13 cellular contexts compared by ENCODE assay signal in genomic region chr3:182959474-182960350, GRCh38. TPM values are rescaled to one million over a fixed set of nuclear protein-coding genes. Genes with fewer than 3 reads are reported as not detected.
DNase-seq lines count a peak whose midpoint lies in the region; ATAC-seq and TF ChIP-seq lines count a peak whose summit lies in the region.
"Had no signal": no experiment of that assay in that cellular context is flagged by ENCODE, and none has a peak within 500 bp of the region (broad histone marks: within the 10 kb centered on the region; RNA-seq: fewer than 3 reads in every experiment).

No MANE protein-coding gene starts in this region.

- no peaks in the 10 kb centered on the region for H3K27me3 Mint-ChIP-seq in natural killer cell (ENCODE audit: low read depth in 2 of 2)
- no peaks in the 10 kb centered on the region for H3K27me3 Mint-ChIP-seq in natural killer cell treated with Interleukin-12 subunit alpha and Interleukin-12 subunit beta and Interleukin-15 and Interleukin-18, amount 100 ng/mL, for 72 hours
- H3K27me3 Mint-ChIP-seq in type B pancreatic cell = no peaks in the 10 kb centered on the region

- in situ Hi-C loops in Panc1 (cut with HindIII; ENCODE audit: low pct_unique_long_range_greater_than_20kb, low sequenced_read_pairs) = no loop called here

- POLR2A ChIA-PET in Panc1 (lab: Charles Lee) = interaction anchor here (0.7 kb wide), 1 partner anchor 240 kb away, joined by 9 read pairs; no protein-coding TSS in a partner anchor

- CTCF ChIA-PET in Panc1 (lab: Charles Lee) = no interaction called here

- peaks cover 24 to 28% of the 10 kb centered on the region in 2 donors for H3K4me1 Mint-ChIP-seq in natural killer cell
- peaks cover 10 to 12% of the 10 kb centered on the region in 2 donors for H3K4me1 Mint-ChIP-seq in natural killer cell treated with Interleukin-12 subunit alpha and Interleukin-12 subunit beta and Interleukin-15 and Interleukin-18, amount 100 ng/mL, for 72 hours (ENCODE audit: low read depth in 2 of 2)
- peaks cover 17% of the 10 kb centered on the region for H3K4me1 Mint-ChIP-seq in type B pancreatic cell (ENCODE audit: unreplicated experiment)

- intact Hi-C loops in natural killer cell (cut with micrococcal nuclease) = loop anchor here (10.0 kb wide), 1 partner anchor 165 kb away; the partner anchor contains the start of gene ATP11B
- intact Hi-C loops in Panc1 (cut with micrococcal nuclease; ENCODE audit: unreplicated experiment) = no loop called here

- H3K9me3 Mint-ChIP-seq in natural killer cell (no peaks in the 10 kb centered on the region), type B pancreatic cell (no peaks in the 10 kb centered on the region)
- no peaks in the 10 kb centered on the region for H3K9me3 Mint-ChIP-seq in natural killer cell treated with Interleukin-12 subunit alpha and Interleukin-12 subunit beta and Interleukin-15 and Interleukin-18, amount 100 ng/mL, for 72 hours

- H3K9me3 ChIP-seq in Panc1 (ENCODE audit: control insufficient read depth, insufficient read depth, low read depth, low read length) = no peaks in the 10 kb centered on the region
- H3K9me3 ChIP-seq: adrenal gland, BLaER1, esophagus squamous epithelium had no signal

- no peak overlapping the region for H3K27ac ChIP-seq in Panc1 (ENCODE audit: low read length)
- H3K27ac ChIP-seq: adrenal gland, BLaER1, esophagus squamous epithelium had no signal

- ATAC-seq in natural killer cell (no peak), Panc1 (peak; percentile 58), HG02588 (IDR thresholded peaks at IDR 0.05; ENCODE audit: unreplicated experiment) (no peak)
- ATAC-seq in natural killer cell treated with Interleukin-12 subunit alpha and Interleukin-12 subunit beta and Interleukin-15 and Interleukin-18, amount 100 ng/mL, for 72 hours = no peak

- H3K36me3 Mint-ChIP-seq in natural killer cell (no peaks in the 10 kb centered on the region), type B pancreatic cell (peaks cover 29% of the 10 kb centered on the region)
- H3K36me3 Mint-ChIP-seq in natural killer cell treated with Interleukin-12 subunit alpha and Interleukin-12 subunit beta and Interleukin-15 and Interleukin-18, amount 100 ng/mL, for 72 hours = peaks cover 19% of the 10 kb centered on the region

- no peaks in the 10 kb centered on the region for H3K4me1 ChIP-seq in Panc1 (ENCODE audit: control insufficient read depth, insufficient read depth, low read length)
- H3K4me1 ChIP-seq: BLaER1 had no signal

- peak overlapping the region; percentile 1 for H3K27ac Mint-ChIP-seq in natural killer cell
- no peak overlapping the region for H3K27ac Mint-ChIP-seq in natural killer cell treated with Interleukin-12 subunit alpha and Interleukin-12 subunit beta and Interleukin-15 and Interleukin-18, amount 100 ng/mL, for 72 hours
- no peak overlapping the region for H3K27ac Mint-ChIP-seq in type B pancreatic cell

- DNase-seq in natural killer cell (no peak), Panc1 (ENCODE audit: low read depth, low spot score) (no peak), islet precursor cell (peak; percentile 59), type B pancreatic cell (ENCODE audit: extremely low spot score, unreplicated experiment) (no peak), COLO829 (ENCODE audit: low spot score) (no peak), superior temporal gyrus (ENCODE audit: extremely low spot score) (no peak)
- no peak for DNase-seq in natural killer cell treated with Interleukin-12 subunit alpha and Interleukin-12 subunit beta and Interleukin-15 and Interleukin-18, amount 100 ng/mL, for 72 hours (ENCODE audit: low spot score)
- DNase-seq: activated CD4-positive, alpha-beta T cell treated with anti-CD3 and anti-CD28 coated beads, Interleukin-2, amount 50 U/mL, for 4 hours; esophagus squamous epithelium; SHP77 treated with DMSO at 0.1 percent for 48 hours had no signal

- peaks cover 8% of the 10 kb centered on the region; the same call in 1 of the 2 replicates for H3K36me3 ChIP-seq in Panc1 (ENCODE audit: control insufficient read depth, insufficient read depth, low read length)

- TF ChIP-seq CTCF in natural killer cell (IDR thresholded peaks at IDR 0.05) = no peak
- no peak for TF ChIP-seq CTCF in Panc1 (IDR thresholded peaks at IDR 0.05)
- TF ChIP-seq CTCF in type B pancreatic cell (conservative IDR thresholded peaks at IDR 0.05) = no peak

- H3K4me3 ChIP-seq in Panc1 (ENCODE audit: low read depth in 2 of 2, low read length in 2 of 2) = no peak overlapping the region
- H3K4me3 ChIP-seq: adrenal gland, BLaER1, esophagus squamous epithelium had no signal

- BruUV-seq in Panc1 (replicated peaks; lab: Mats Ljungman, UMichigan) = TSS peak; percentile 17

- no peak overlapping the region for H3K4me3 Mint-ChIP-seq in natural killer cell
- no peak overlapping the region for H3K4me3 Mint-ChIP-seq in natural killer cell treated with Interleukin-12 subunit alpha and Interleukin-12 subunit beta and Interleukin-15 and Interleukin-18, amount 100 ng/mL, for 72 hours
- H3K4me3 Mint-ChIP-seq in type B pancreatic cell = peak overlapping the region; percentile 50

- no peaks in the 10 kb centered on the region for H3K27me3 ChIP-seq in Panc1 (ENCODE audit: control insufficient read depth, insufficient read depth, low read length)
- H3K27me3 ChIP-seq: adrenal gland, BLaER1, esophagus squamous epithelium had no signal

RNA-seq across cellular contexts. Expression of gene DCUN1D1, which starts 20.6 kb away (rescaled TPM):
- total RNA-seq in natural killer cell (10 to 100 TPM; 46.5 to 62.0 (median 51.7) TPM), Panc1 (2021; ENCODE audit: unreplicated experiment) (68.1 TPM), type B pancreatic cell (ENCODE audit: low replicate concordance) (54.4 and 60.7 TPM in 2 replicates)
- total RNA-seq in natural killer cell treated with Interleukin-12 subunit alpha and Interleukin-12 subunit beta and Interleukin-15 and Interleukin-18, amount 100 ng/mL, for 72 hours = 10 to 100 TPM; 49.6 to 55.9 TPM
- 26.2 TPM for polyA plus RNA-seq in Panc1 (2012; ENCODE audit: insufficient read length)

Comparison
In these comparisons a context has a peak if more than half of its experiments do, and no peak if none do; other contexts are left out.
1. H3K27ac Mint-ChIP-seq: peak in natural killer cell (2 of 2); none in natural killer cell treated with Interleukin-12 subunit alpha and Interleukin-12 subunit beta and Interleukin-15 and Interleukin-18, amount 100 ng/mL, for 72 hours (0 of 2) and type B pancreatic cell (single experiment).